9 cellular contexts compared by ENCODE assay signal in genomic region chr10:33216661-33217427, GRCh38.
A peak's percentile ranks its signal among the peaks of the same experiment; 100 is the strongest.
DNase-seq lines count a peak whose midpoint lies in the region; ATAC-seq and TF ChIP-seq lines count a peak whose summit lies in the region.
"Had no signal": no experiment of that assay in that cellular context is flagged by ENCODE, and none has a peak within 500 bp of the region (broad histone marks: within the 10 kb centered on the region; RNA-seq: fewer than 3 reads in every experiment).

No MANE protein-coding gene starts in this region.

- peak; percentile 59 for ATAC-seq in left lung
- ATAC-seq in HG03280 (IDR thresholded peaks at IDR 0.05; ENCODE audit: unreplicated experiment): no peak
- ATAC-seq: left lobe of liver had no signal

- peaks cover 25 to 84% of the 10 kb centered on the region in 2 experiments for H3K36me3 ChIP-seq in SK-N-SH (replicated peaks in 1 of 2; ENCODE audit: control insufficient read depth in 1 of 2, insufficient read depth in 2 of 2, low read length in 1 of 2)
- H3K36me3 ChIP-seq in left lung: peaks cover 0 to 54% of the 10 kb centered on the region in 2 donors

- intact Hi-C loops in left lung (cut with DNase I): no loop called here

- TF ChIP-seq EP300 in SK-N-SH (IDR thresholded peaks at IDR 0.05; ENCODE audit: borderline replicate concordance in 1 of 2, low read depth in 1 of 2, low read length in 1 of 2): peak; percentile 49 to 63; a peak in 3 of 4 replicates

- no peaks in the 10 kb centered on the region for H3K9me2 ChIP-seq in SK-N-SH

- H3K79me2 ChIP-seq in SK-N-SH (ENCODE audit: insufficient read depth): peaks cover 17% of the 10 kb centered on the region; the same call in 1 of the 2 replicates

- peak; percentile 60 for DNase-seq in DMS 273 (lab: John Stamatoyannopoulos, UW; ENCODE audit: unreplicated experiment)
- peak; percentile 14 for DNase-seq in LNCaP clone FGC (ENCODE audit: low read depth)
- DNase-seq in SK-N-SH: peak; percentile 56
- no peak for DNase-seq in left lung
- no peak for DNase-seq in activated CD8-positive, alpha-beta memory T cell treated with anti-CD3 and anti-CD28 coated beads, Interleukin-2, amount 50 U/mL, for 4 hours
- no peak for DNase-seq in COR-L47 (lab: John Stamatoyannopoulos, UW)
- DNase-seq in activated effector memory CD4-positive, alpha-beta T cell treated with anti-CD3 and anti-CD28 coated beads, Interleukin-2, amount 50 U/mL, for 16 hours: no peak

- no peak for TF ChIP-seq RAD21 in SK-N-SH (IDR thresholded peaks at IDR 0.05; ENCODE audit: low read length)

- TF ChIP-seq CTCF in LNCaP clone FGC (IDR thresholded peaks at IDR 0.05; ENCODE audit: control insufficient read depth, extremely low read depth, insufficient read depth): no peak
- no peak for TF ChIP-seq CTCF in SK-N-SH (IDR thresholded peaks at IDR 0.05)
- TF ChIP-seq CTCF in left lung (IDR thresholded peaks at IDR 0.05): no peak

- 11% methylated on average over 5 of the region's 5 CpGs for WGBS in SK-N-SH (ENCODE audit: low lambda C conversion rate)

- CTCF ChIA-PET in SK-N-SH (lab: Yijun Ruan, JAX): interaction anchor here (0.8 to 1.4 kb wide), 4 partner anchors 9 to 1422 kb away, joined by 3 to 5 read pairs (median 4); no protein-coding TSS in a partner anchor

- peak overlapping the region; percentile 73 to 80; a peak in 3 of 4 replicates for H3K27ac ChIP-seq in SK-N-SH (ENCODE audit: low read depth in 2 of 2, low read length in 1 of 2)
- peak overlapping the region; percentile 2 to 54 for H3K27ac ChIP-seq in left lung

- H3K4me1 ChIP-seq in SK-N-SH (ENCODE audit: control insufficient read depth in 1 of 2, insufficient read depth in 2 of 2, low read depth in 1 of 2, low read length in 1 of 2) (peaks cover 10 to 42% of the 10 kb centered on the region in 2 experiments; a peak in 3 of 4 replicates), left lung (peaks cover 9 to 10% of the 10 kb centered on the region in 2 donors)

- H4K20me1 ChIP-seq in SK-N-SH (ENCODE audit: insufficient read depth): no peaks in the 10 kb centered on the region

- H3K9me3 ChIP-seq in SK-N-SH: no peaks in the 10 kb centered on the region
- H3K9me3 ChIP-seq in left lung: no peaks in the 10 kb centered on the region

- no peak overlapping the region for H3K4me3 ChIP-seq in LNCaP clone FGC (ENCODE audit: low read depth, low read length)
- no peak overlapping the region for H3K4me3 ChIP-seq in SK-N-SH (ENCODE audit: low read depth in 2 of 2, low read length in 1 of 2)
- no peak overlapping the region for H3K4me3 ChIP-seq in left lung

- peak overlapping the region; percentile 2; the same call in 1 of the 2 replicates for H3K9ac ChIP-seq in SK-N-SH

- no peaks in the 10 kb centered on the region for H3K27me3 ChIP-seq in SK-N-SH (ENCODE audit: insufficient read depth)
- H3K27me3 ChIP-seq in left lung: no peaks in the 10 kb centered on the region

- 0 out of 2 replicates have a peak overlapping the region, but pooled peaks have one; percentile 7 for H3K4me2 ChIP-seq in SK-N-SH

- no peak overlapping the region for H2AFZ ChIP-seq in SK-N-SH (ENCODE audit: low read depth)

- POLR2A ChIA-PET in SK-N-SH (lab: Yijun Ruan, JAX): no interaction called here

- peaks cover 42% of the 10 kb centered on the region for H3F3A ChIP-seq in SK-N-SH (replicated peaks; ENCODE audit: insufficient read depth)

TF ChIP-seq in SK-N-SH, 30 proteins besides CTCF, POLR2A, EP300 and RAD21:
- TF ChIP-seq, protein P1, sequence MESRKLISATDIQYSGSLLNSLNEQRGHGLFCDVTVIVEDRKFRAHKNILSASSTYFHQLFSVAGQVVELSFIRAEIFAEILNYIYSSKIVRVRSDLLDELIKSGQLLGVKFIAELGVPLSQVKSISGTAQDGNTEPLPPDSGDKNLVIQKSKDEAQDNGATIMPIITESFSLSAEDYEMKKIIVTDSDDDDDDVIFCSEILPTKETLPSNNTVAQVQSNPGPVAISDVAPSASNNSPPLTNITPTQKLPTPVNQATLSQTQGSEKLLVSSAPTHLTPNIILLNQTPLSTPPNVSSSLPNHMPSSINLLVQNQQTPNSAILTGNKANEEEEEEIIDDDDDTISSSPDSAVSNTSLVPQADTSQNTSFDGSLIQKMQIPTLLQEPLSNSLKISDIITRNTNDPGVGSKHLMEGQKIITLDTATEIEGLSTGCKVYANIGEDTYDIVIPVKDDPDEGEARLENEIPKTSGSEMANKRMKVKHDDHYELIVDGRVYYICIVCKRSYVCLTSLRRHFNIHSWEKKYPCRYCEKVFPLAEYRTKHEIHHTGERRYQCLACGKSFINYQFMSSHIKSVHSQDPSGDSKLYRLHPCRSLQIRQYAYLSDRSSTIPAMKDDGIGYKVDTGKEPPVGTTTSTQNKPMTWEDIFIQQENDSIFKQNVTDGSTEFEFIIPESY (IDR thresholded peaks at IDR 0.05; ENCODE audit: borderline replicate concordance, low read depth): no peak
- TF ChIP-seq NFIC (IDR thresholded peaks at IDR 0.05; ENCODE audit: borderline replicate concordance) (no peak), YY1 (IDR thresholded peaks at IDR 0.05; ENCODE audit: low read depth) (no peak), ELF1 (IDR thresholded peaks at IDR 0.05) (no peak), FOXM1 (IDR thresholded peaks at IDR 0.05; ENCODE audit: low read depth) (no peak), JUND (IDR thresholded peaks at IDR 0.05) (peak; percentile 37; the same call in 1 of the 2 replicates), POLR2AphosphoS5 (IDR thresholded peaks at IDR 0.05; ENCODE audit: low read depth, low read length) (no peak; the same call in 1 of the 2 replicates), TCF12 (IDR thresholded peaks at IDR 0.05) (peak; percentile 69), GABPA (IDR thresholded peaks at IDR 0.05; ENCODE audit: low read depth) (no peak), CHD2 (IDR thresholded peaks at IDR 0.05; ENCODE audit: low read length, partially characterized antibody) (peak; percentile 40)
- TF ChIP-seq, protein P2, sequence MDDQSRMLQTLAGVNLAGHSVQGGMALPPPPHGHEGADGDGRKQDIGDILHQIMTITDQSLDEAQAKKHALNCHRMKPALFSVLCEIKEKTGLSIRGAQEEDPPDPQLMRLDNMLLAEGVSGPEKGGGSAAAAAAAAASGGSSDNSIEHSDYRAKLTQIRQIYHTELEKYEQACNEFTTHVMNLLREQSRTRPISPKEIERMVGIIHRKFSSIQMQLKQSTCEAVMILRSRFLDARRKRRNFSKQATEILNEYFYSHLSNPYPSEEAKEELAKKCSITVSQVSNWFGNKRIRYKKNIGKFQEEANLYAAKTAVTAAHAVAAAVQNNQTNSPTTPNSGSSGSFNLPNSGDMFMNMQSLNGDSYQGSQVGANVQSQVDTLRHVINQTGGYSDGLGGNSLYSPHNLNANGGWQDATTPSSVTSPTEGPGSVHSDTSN (IDR thresholded peaks at IDR 0.05): peak; percentile 79

Comparison
In these comparisons a context has a peak if more than half of its experiments do, and no peak if none do; other contexts are left out.
1. DNase-seq: peak in DMS 273 (single experiment), LNCaP clone FGC (single experiment) and SK-N-SH (single experiment); none in left lung (0 of 2), activated CD8-positive, alpha-beta memory T cell treated with anti-CD3 and anti-CD28 coated beads, Interleukin-2, amount 50 U/mL, for 4 hours (single experiment), COR-L47 (single experiment) and activated effector memory CD4-positive, alpha-beta T cell treated with anti-CD3 and anti-CD28 coated beads, Interleukin-2, amount 50 U/mL, for 16 hours (single experiment).